In the genomic region with DNA sequence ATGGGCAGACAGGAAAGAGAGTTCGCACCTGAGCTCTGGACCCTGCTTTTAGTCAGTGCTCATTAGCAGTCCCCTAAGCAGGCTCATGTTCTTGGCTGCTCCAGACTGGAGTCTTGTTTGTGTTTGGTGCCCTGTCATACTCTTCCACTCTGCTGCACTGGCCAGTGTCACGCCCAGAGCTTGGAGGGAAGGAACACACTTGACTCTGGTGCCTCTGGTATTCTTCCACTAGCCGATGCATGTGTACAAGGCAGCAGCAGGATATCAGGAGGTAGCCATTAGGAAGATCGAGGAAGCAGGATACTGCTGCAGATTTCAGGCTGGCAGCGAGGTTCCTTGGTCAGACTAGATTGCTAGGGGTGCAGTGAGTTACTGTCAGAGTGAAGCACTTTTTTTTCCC, we compare ENCODE assay signal across 14 cellular contexts.
A peak's percentile ranks its signal among the peaks of the same experiment; 100 is the strongest.
DNase-seq lines count a peak whose midpoint lies in the region; ATAC-seq and TF ChIP-seq lines count a peak whose summit lies in the region.
"Had no signal": no experiment of that assay in that cellular context is flagged by ENCODE, and none has a peak within 500 bp of the region (broad histone marks: within the 10 kb centered on the region; RNA-seq: fewer than 3 reads in every experiment).

No MANE protein-coding gene starts in this region.

- DNase-seq in Right ventricle myocardium inferior (ENCODE audit: missing footprints): peak; percentile 67
- DNase-seq in cardiac septum (ENCODE audit: low spot score): no peak
- peak; percentile 1 for DNase-seq in dermis blood vessel endothelial cell
- DNase-seq in islet precursor cell: peak; percentile 83
- DNase-seq in GM20000 (ENCODE audit: low spot score): no peak
- no peak for DNase-seq in NCI-H1417 (lab: John Stamatoyannopoulos, UW)
- DNase-seq in activated CD4-positive, alpha-beta T cell treated with anti-CD3 and anti-CD28 coated beads for 4 hours: no peak
- DNase-seq in NCI-H2196 (lab: John Stamatoyannopoulos, UW; ENCODE audit: unreplicated experiment): no peak
- DNase-seq: activated CD4-positive, CD25-positive, alpha-beta regulatory T cell treated with anti-CD3 and anti-CD28 coated beads, Interleukin-2, amount 50 U/mL, for 72 hours; activated CD8-positive, alpha-beta memory T cell treated with anti-CD3 and anti-CD28 coated beads, Interleukin-2, amount 10 ng/mL, durations not matched to agents 7 days and 5 days; activated effector memory CD4-positive, alpha-beta T cell treated with Interleukin-2 at 50 U/mL for 16 hours; esophagus squamous epithelium; NCI-H1436 treated with DMSO at 0.1 percent for 48 hours; NCI-H446 treated with DMSO at 0.1 percent for 48 hours had no signal

- ATAC-seq in Right ventricle myocardium inferior: peak; percentile 75
- ATAC-seq: activated CD8-positive, alpha-beta memory T cell treated with anti-CD3 and anti-CD28 coated beads, Interleukin-2, amount 10 ng/mL, durations not matched to agents 7 days and 5 days had no signal

- TF ChIP-seq CTCF in GM20000 (IDR thresholded peaks at IDR 0.05; ENCODE audit: extremely low read depth, missing control alignments): no peak

- intact Hi-C loops in Right ventricle myocardium inferior (cut with DNase I) (loop anchor here (5.0 kb wide), 1 partner anchor 43 kb away; no protein-coding TSS in a partner anchor), cardiac septum (cut with DNase I) (no loop called here)

Comparison
In these comparisons a context has a peak if more than half of its experiments do, and no peak if none do; other contexts are left out.
1. DNase-seq: peak in Right ventricle myocardium inferior (single experiment), dermis blood vessel endothelial cell (single experiment) and islet precursor cell (single experiment); none in cardiac septum (single experiment), GM20000 (single experiment), NCI-H1417 (0 of 3), activated CD4-positive, alpha-beta T cell treated with anti-CD3 and anti-CD28 coated beads for 4 hours (0 of 2) and NCI-H2196 (single experiment).